Comparison of ENCODE assay signal across 27 cellular contexts in the genomic region with DNA sequence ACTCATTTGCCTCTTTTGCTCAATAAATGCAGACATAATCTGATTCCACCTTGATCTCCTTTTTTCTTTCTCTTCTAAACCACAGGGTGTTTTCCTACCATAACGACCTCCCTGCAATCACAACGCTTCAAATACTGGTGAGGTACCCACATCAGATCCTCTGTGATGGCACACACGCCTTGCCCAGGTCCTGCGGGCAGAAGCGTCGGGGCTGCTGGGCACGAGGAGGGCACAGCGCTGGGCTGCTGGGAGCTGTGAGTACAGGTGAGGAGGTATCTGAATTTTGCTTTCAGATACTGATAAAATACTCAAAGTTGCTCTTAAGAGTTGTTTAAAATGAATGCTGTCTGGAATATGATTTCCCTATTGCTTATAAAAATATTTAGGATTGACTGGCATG.
"Had no signal": no experiment of that assay in that cellular context is flagged by ENCODE, and none has a peak within 500 bp of the region (broad histone marks: within the 10 kb centered on the region; RNA-seq: fewer than 3 reads in every experiment).

No MANE protein-coding gene starts in this region.

- H3K27ac ChIP-seq: neural progenitor cell, neutrophil, ovary, parathyroid adenoma, psoas muscle, right lobe of liver, sigmoid colon, suprapubic skin, testis, tibial artery, transverse colon, upper lobe of left lung, vagina had no signal

- H3K4me3 Mint-ChIP-seq: naive thymus-derived CD4-positive, alpha-beta T cell; natural killer cell; nephron; neural progenitor cell; stimulated activated effector memory CD8-positive, alpha-beta T cell treated with anti-CD3 and anti-CD28 coated beads, Interleukin-12 subunit alpha, Interleukin-12 subunit beta, amount 100 ng/mL, for 72 hours; stimulated activated naive B cell treated with anti-CD40 and anti-IgM and Interleukin-4, amounts not matched to agents 10 μg/mL and 1 μg/mL and 100 μg/mL, for 72 hours; stimulated activated naive CD8-positive, alpha-beta T cell treated with anti-CD3 and anti-CD28 coated beads, Interleukin-15, amount 100 ng/mL, for 72 hours had no signal

- H3K27me3 ChIP-seq: neural progenitor cell, ovary, right lobe of liver, sigmoid colon, suprapubic skin, testis, tibial artery, transverse colon, upper lobe of left lung, vagina had no signal

- DNase-seq: natural killer cell; ovary; psoas muscle; right cardiac atrium; right lobe of liver; sigmoid colon; small intestine; stimulated activated CD4-positive, alpha-beta T cell treated with anti-CD3 and anti-CD28 coated beads, Interleukin-15, amount 100 ng/mL, for 24 hours; stimulated activated CD4-positive, alpha-beta T cell treated with anti-CD3 and anti-CD28 coated beads, Interleukin-2, amount 100 ng/mL, for 24 hours; stimulated activated CD4-positive, alpha-beta T cell treated with anti-CD3 and anti-CD28 coated beads, Interleukin-2, amount 100 ng/mL, for 48 hours; stimulated activated CD4-positive, alpha-beta T cell treated with anti-CD3 and anti-CD28 coated beads, Interleukin-4, amount 100 ng/mL, for 24 hours; stimulated activated naive B cell treated with anti-CD40 and anti-IgM and Interleukin-4, amounts not matched to agents 10 μg/mL and 1 μg/mL and 100 μg/mL, for 72 hours; stimulated activated naive CD8-positive, alpha-beta T cell treated with anti-CD3 and anti-CD28 coated beads, Interleukin-15, amount 100 ng/mL, for 72 hours; stimulated activated naive CD8-positive, alpha-beta T cell treated with anti-CD3 and anti-CD28 coated beads, Interleukin-15, Interleukin-2, amounts not matched to agents 100 U/mL and 50 U/mL, for 24 hours; testis; tibial artery; transverse colon had no signal

- ATAC-seq: natural killer cell; psoas muscle; right cardiac atrium; right lobe of liver; stimulated activated effector memory CD8-positive, alpha-beta T cell treated with anti-CD3 and anti-CD28 coated beads, Interleukin-12 subunit alpha, Interleukin-12 subunit beta, amount 100 ng/mL, for 72 hours; stimulated activated naive B cell treated with anti-CD40 and anti-IgM and Interleukin-4, amounts not matched to agents 10 μg/mL and 1 μg/mL and 100 μg/mL, for 72 hours; stimulated activated naive CD8-positive, alpha-beta T cell treated with anti-CD3 and anti-CD28 coated beads, Interleukin-15, amount 100 ng/mL, for 72 hours; stimulated activated naive CD8-positive, alpha-beta T cell treated with anti-CD3 and anti-CD28 coated beads, Interleukin-15, Interleukin-2, amounts not matched to agents 100 U/mL and 50 U/mL, for 24 hours had no signal

- H3K36me3 ChIP-seq: neural progenitor cell, neutrophil, ovary, right lobe of liver, sigmoid colon, suprapubic skin, tibial artery, transverse colon, upper lobe of left lung, vagina had no signal

- H3K4me3 ChIP-seq: neural progenitor cell, ovary, psoas muscle, right lobe of liver, sigmoid colon, suprapubic skin, testis, tibial artery, transverse colon, upper lobe of left lung, vagina had no signal

- H3K27me3 Mint-ChIP-seq: stimulated activated naive CD8-positive, alpha-beta T cell treated with anti-CD3 and anti-CD28 coated beads, Interleukin-15, amount 100 ng/mL, for 72 hours had no signal

- H3K9me3 Mint-ChIP-seq: naive thymus-derived CD4-positive, alpha-beta T cell; natural killer cell; nephron; neural progenitor cell; stimulated activated effector memory CD8-positive, alpha-beta T cell treated with anti-CD3 and anti-CD28 coated beads, Interleukin-12 subunit alpha, Interleukin-12 subunit beta, amount 100 ng/mL, for 72 hours; stimulated activated naive B cell treated with anti-CD40 and anti-IgM and Interleukin-4, amounts not matched to agents 10 μg/mL and 1 μg/mL and 100 μg/mL, for 72 hours; stimulated activated naive CD8-positive, alpha-beta T cell treated with anti-CD3 and anti-CD28 coated beads, Interleukin-15, amount 100 ng/mL, for 72 hours had no signal

- H3K4me1 Mint-ChIP-seq: natural killer cell; stimulated activated effector memory CD8-positive, alpha-beta T cell treated with anti-CD3 and anti-CD28 coated beads, Interleukin-12 subunit alpha, Interleukin-12 subunit beta, amount 100 ng/mL, for 72 hours; stimulated activated naive B cell treated with anti-CD40 and anti-IgM and Interleukin-4, amounts not matched to agents 10 μg/mL and 1 μg/mL and 100 μg/mL, for 72 hours; stimulated activated naive CD8-positive, alpha-beta T cell treated with anti-CD3 and anti-CD28 coated beads, Interleukin-15, amount 100 ng/mL, for 72 hours had no signal

- H3K36me3 Mint-ChIP-seq: naive thymus-derived CD4-positive, alpha-beta T cell; natural killer cell; neural progenitor cell; stimulated activated effector memory CD8-positive, alpha-beta T cell treated with anti-CD3 and anti-CD28 coated beads, Interleukin-12 subunit alpha, Interleukin-12 subunit beta, amount 100 ng/mL, for 72 hours; stimulated activated naive B cell treated with anti-CD40 and anti-IgM and Interleukin-4, amounts not matched to agents 10 μg/mL and 1 μg/mL and 100 μg/mL, for 72 hours had no signal

- H3K4me1 ChIP-seq: parathyroid adenoma, psoas muscle, right lobe of liver, sigmoid colon, suprapubic skin, testis, tibial artery, transverse colon, upper lobe of left lung, vagina had no signal

- H3K9ac ChIP-seq: neural progenitor cell, parathyroid adenoma had no signal

- H3K9me3 ChIP-seq: neutrophil, ovary, psoas muscle, right lobe of liver, sigmoid colon, suprapubic skin, testis, tibial artery, transverse colon, upper lobe of left lung, vagina had no signal

- H3K27ac Mint-ChIP-seq: naive thymus-derived CD4-positive, alpha-beta T cell; natural killer cell; nephron; neural progenitor cell; progenitor cell of endocrine pancreas; stimulated activated effector memory CD8-positive, alpha-beta T cell treated with anti-CD3 and anti-CD28 coated beads, Interleukin-12 subunit alpha, Interleukin-12 subunit beta, amount 100 ng/mL, for 72 hours; stimulated activated naive B cell treated with anti-CD40 and anti-IgM and Interleukin-4, amounts not matched to agents 10 μg/mL and 1 μg/mL and 100 μg/mL, for 72 hours; stimulated activated naive CD8-positive, alpha-beta T cell treated with anti-CD3 and anti-CD28 coated beads, Interleukin-15, amount 100 ng/mL, for 72 hours had no signal
